Comparison of ENCODE assay signal across 19 cellular contexts in genomic region chr5:175690586-175690985, GRCh38. TPM values are rescaled to one million over a fixed set of nuclear protein-coding genes. Genes with fewer than 3 reads are reported as not detected.
DNase-seq lines count a peak whose midpoint lies in the region; ATAC-seq and TF ChIP-seq lines count a peak whose summit lies in the region.
"Had no signal": no experiment of that assay in that cellular context is flagged by ENCODE, and none has a peak within 500 bp of the region (broad histone marks: within the 10 kb centered on the region; RNA-seq: fewer than 3 reads in every experiment).

No MANE protein-coding gene starts in this region.

- no peak overlapping the region for H3K4me3 Mint-ChIP-seq in activated CD4-positive, alpha-beta T cell treated with anti-CD3 and anti-CD28 coated beads for 36 hours
- no peak overlapping the region for H3K4me3 Mint-ChIP-seq in GM23338
- H3K4me3 Mint-ChIP-seq in central memory CD8-positive, alpha-beta T cell = no peak overlapping the region

- no peak for ATAC-seq in activated CD4-positive, alpha-beta T cell treated with anti-CD3 and anti-CD28 coated beads for 36 hours
- ATAC-seq in GM23338 (no peak), omental fat pad (ENCODE audit: low FRiP score) (no peak)
- no peak for ATAC-seq in central memory CD8-positive, alpha-beta T cell (replicated peaks; ENCODE audit: extremely low read depth, poor library complexity, severe bottlenecking)
- ATAC-seq: left ventricle myocardium superior had no signal

- H4K20me1 ChIP-seq in GM23338 (replicated peaks; ENCODE audit: insufficient read depth) = no peaks in the 10 kb centered on the region

- 0 out of 2 replicates have a peak, but pooled peaks cover 10% of the 10 kb centered on the region for H3K4me1 ChIP-seq in GM23338 (ENCODE audit: insufficient read depth)
- H3K4me1 ChIP-seq: BE2C, colonic mucosa had no signal

- intact Hi-C loops in activated CD4-positive, alpha-beta T cell treated with anti-CD3 and anti-CD28 coated beads for 36 hours (cut with DNase I, micrococcal nuclease) = no loop called here

- POLR2A ChIA-PET in activated CD4-positive, alpha-beta T cell treated with anti-CD3 and anti-CD28 coated beads for 36 hours (lab: Charles Lee) = no interaction called here

- DNase-seq in activated CD4-positive, alpha-beta T cell treated with anti-CD3 and anti-CD28 coated beads for 36 hours = no peak
- DNase-seq in activated CD4-positive, alpha-beta T cell treated with anti-CD3 and anti-CD28 coated beads for 48 hours = no peak
- DNase-seq in GM23338 (ENCODE audit: low spot score) (no peak), omental fat pad (ENCODE audit: low spot score) (peak; percentile 9), DMS 273 (lab: John Stamatoyannopoulos, UW; ENCODE audit: unreplicated experiment) (no peak), GM13976 (ENCODE audit: low spot score) (no peak), ureter (ENCODE audit: low spot score) (no peak)
- no peak for DNase-seq in central memory CD8-positive, alpha-beta T cell (ENCODE audit: low spot score in 2 of 2)
- DNase-seq: 8988T; activated CD4-positive, CD25-positive, alpha-beta regulatory T cell treated with anti-CD3 and anti-CD28 coated beads, Interleukin-2, amount 50 U/mL, for 72 hours; activated gamma-delta T cell; BE2C; colonic mucosa; DMS 273 treated with DMSO at 0.1 percent for 48 hours; NCI-H1436; NCI-H526 had no signal

- H3K79me2 ChIP-seq in GM23338 (replicated peaks; ENCODE audit: insufficient read depth) = no peaks in the 10 kb centered on the region

- no peaks in the 10 kb centered on the region; the same call in 1 of the 2 replicates for H3K36me3 ChIP-seq in GM23338 (ENCODE audit: insufficient read depth)
- H3K36me3 ChIP-seq: BE2C, colonic mucosa had no signal

- H2AFZ ChIP-seq in GM23338 = peak overlapping the region; percentile 38; the same call in 1 of the 2 replicates

- in situ Hi-C loops in GM13976 (cut with MboI; ENCODE audit: low sequenced_read_pairs, unreplicated experiment) = loop anchor here (10.0 kb wide), 1 partner anchor 156 kb away; no protein-coding TSS in a partner anchor

- no peak for TF ChIP-seq CTCF in GM23338 (conservative IDR thresholded peaks at IDR 0.05; ENCODE audit: low read depth in 2 of 2)
- TF ChIP-seq CTCF in omental fat pad (IDR thresholded peaks at IDR 0.05) = no peak
- no peak for TF ChIP-seq CTCF in GM13976 (IDR thresholded peaks at IDR 0.05; ENCODE audit: borderline replicate concordance, control extremely low read depth, extremely low read depth, insufficient read depth, missing control alignments)

- H3K9me2 ChIP-seq in GM23338 (ENCODE audit: insufficient read depth) = no peaks in the 10 kb centered on the region

- H3K27ac ChIP-seq in GM23338 (ENCODE audit: low read depth) = no peak overlapping the region
- H3K27ac ChIP-seq: colonic mucosa had no signal

- H3K36me3 Mint-ChIP-seq in activated CD4-positive, alpha-beta T cell treated with anti-CD3 and anti-CD28 coated beads for 36 hours (ENCODE audit: low read depth) = peaks cover 18% of the 10 kb centered on the region
- peaks cover 4% of the 10 kb centered on the region; the same call in 1 of the 3 replicates for H3K36me3 Mint-ChIP-seq in GM23338 (ENCODE audit: low read depth)
- no peaks in the 10 kb centered on the region for H3K36me3 Mint-ChIP-seq in central memory CD8-positive, alpha-beta T cell (ENCODE audit: insufficient read depth)

- no peak overlapping the region for H3K4me2 ChIP-seq in GM23338

- peaks cover 30% of the 10 kb centered on the region for H3K4me1 Mint-ChIP-seq in activated CD4-positive, alpha-beta T cell treated with anti-CD3 and anti-CD28 coated beads for 36 hours
- H3K4me1 Mint-ChIP-seq in GM23338 = peaks cover 20% of the 10 kb centered on the region
- peaks cover 4% of the 10 kb centered on the region for H3K4me1 Mint-ChIP-seq in central memory CD8-positive, alpha-beta T cell

- no peaks in the 10 kb centered on the region for H3K27me3 Mint-ChIP-seq in activated CD4-positive, alpha-beta T cell treated with anti-CD3 and anti-CD28 coated beads for 36 hours
- peaks cover 19% of the 10 kb centered on the region for H3K27me3 Mint-ChIP-seq in GM23338 (ENCODE audit: insufficient read depth, low read depth, poor library complexity)
- no peaks in the 10 kb centered on the region for H3K27me3 Mint-ChIP-seq in central memory CD8-positive, alpha-beta T cell

- 0 out of 2 replicates have a peak, but pooled peaks cover 4% of the 10 kb centered on the region for H3F3A ChIP-seq in GM23338 (replicated peaks; ENCODE audit: low read depth)

- H3K9me3 Mint-ChIP-seq in activated CD4-positive, alpha-beta T cell treated with anti-CD3 and anti-CD28 coated beads for 36 hours (ENCODE audit: low read depth) = no peaks in the 10 kb centered on the region
- H3K9me3 Mint-ChIP-seq in GM23338 = no peaks in the 10 kb centered on the region
- H3K9me3 Mint-ChIP-seq in central memory CD8-positive, alpha-beta T cell = no peaks in the 10 kb centered on the region

- no peaks in the 10 kb centered on the region for H3K27me3 ChIP-seq in GM23338 (ENCODE audit: insufficient read depth)
- H3K27me3 ChIP-seq: colonic mucosa had no signal

- H3K4me3 ChIP-seq in GM23338 = no peak overlapping the region
- H3K4me3 ChIP-seq: colonic mucosa, mucosa of descending colon had no signal

- CTCF ChIA-PET in activated CD4-positive, alpha-beta T cell treated with anti-CD3 and anti-CD28 coated beads for 36 hours (lab: Charles Lee) = interaction anchor here (0.9 to 2.5 kb wide), 9 partner anchors 10 to 156 kb away, joined by 3 to 12 read pairs (median 6); no protein-coding TSS in a partner anchor

- H3K27ac Mint-ChIP-seq in activated CD4-positive, alpha-beta T cell treated with anti-CD3 and anti-CD28 coated beads for 36 hours = peak overlapping the region; percentile 84
- no peak overlapping the region for H3K27ac Mint-ChIP-seq in GM23338
- H3K27ac Mint-ChIP-seq in central memory CD8-positive, alpha-beta T cell (ENCODE audit: low read depth) = peak overlapping the region; percentile 12

TF ChIP-seq in GM23338, 12 proteins besides CTCF, POLR2A, EP300 and RAD21 (continues in another document):
- TF ChIP-seq NANOG (IDR thresholded peaks at IDR 0.05; ENCODE audit: borderline replicate concordance) = no peak
- TF ChIP-seq EZH2 (IDR thresholded peaks at IDR 0.05; ENCODE audit: low read depth, unreplicated experiment) = no peak
- no peak for TF ChIP-seq REST (IDR thresholded peaks at IDR 0.05; ENCODE audit: unreplicated experiment)
- no peak for TF ChIP-seq EZH2phosphoT487 (IDR thresholded peaks at IDR 0.05; ENCODE audit: unreplicated experiment)
- no peak for TF ChIP-seq STAT1 (IDR thresholded peaks at IDR 0.05; ENCODE audit: unreplicated experiment)
- no peak for TF ChIP-seq CREB1 (CRISPR knock-in tag; IDR thresholded peaks at IDR 0.05; ENCODE audit: low read depth)
- TF ChIP-seq ETS1 (IDR thresholded peaks at IDR 0.05) = no peak
- TF ChIP-seq POLR2AphosphoS5 (IDR thresholded peaks at IDR 0.05; ENCODE audit: low read depth) = no peak
- TF ChIP-seq JUNB (IDR thresholded peaks at IDR 0.05; ENCODE audit: unreplicated experiment) = no peak

RNA-seq across cellular contexts. Expression of gene HRH2, which starts 32.7 kb away (rescaled TPM):
- total RNA-seq in activated CD4-positive, alpha-beta T cell treated with anti-CD3 and anti-CD28 coated beads for 36 hours = 10 to 100 TPM; 12.3 to 16.9 TPM
- total RNA-seq in GM23338 (2014; rRNA removed; shearing (Covaris generic)) = 5.9 and 6.8 TPM in 2 replicates
- 7.0 and 8.8 TPM in 2 replicates for polyA plus RNA-seq in GM23338 (2016; fragmentation: Nextera tagmentation; extraction: Ambion mirVana)
- total RNA-seq in omental fat pad (10 to 100 TPM in 2 of 4 donors, 1 to 10 TPM in 2; 2.9 to 22.6 (median 10.4) TPM), ureter (5.7 TPM)
- total RNA-seq: G401 had no signal
